Comparison of ENCODE assay signal across 8 cellular contexts in genomic region chr1:77889240-77889637, GRCh38.
DNase-seq lines count a peak whose midpoint lies in the region; ATAC-seq, FAIRE-seq and TF ChIP-seq lines count a peak whose summit lies in the region.

No MANE protein-coding gene starts in this region.

- H3K9me3 ChIP-seq in stomach smooth muscle (ENCODE audit: control insufficient read depth in 2 of 2, low read length in 2 of 2), result no peaks in the 10 kb centered on the region

- H3K36me3 ChIP-seq in brain microvascular endothelial cell (replicated peaks) (peaks cover 8% of the 10 kb centered on the region), stomach smooth muscle (ENCODE audit: control insufficient read depth in 2 of 2, insufficient read depth in 2 of 2, low read length in 2 of 2) (peaks cover 0 to 2% of the 10 kb centered on the region in 2 donors)

- FAIRE-seq in islet of Langerhans (lab: Jason Lieb, UNC), result peak; percentile 71

- H3K9ac ChIP-seq in stomach smooth muscle (ENCODE audit: low read length in 2 of 2), result peak overlapping the region; percentile 96 to 98

- H3K27ac ChIP-seq in brain microvascular endothelial cell (peak overlapping the region; percentile 90), stomach smooth muscle (ENCODE audit: low read length) (peak overlapping the region; percentile 99)

- H3K4me3 ChIP-seq in brain microvascular endothelial cell (ENCODE audit: low read depth, low read length) (peak overlapping the region; percentile 93), stomach smooth muscle (ENCODE audit: low read length in 2 of 2) (peak overlapping the region; percentile 91 to 95)

- in situ Hi-C loops in brain microvascular endothelial cell (cut with HindIII; ENCODE audit: low pct_ligation_motif_present, low sequenced_read_pairs), result no loop called here

- no peak for TF ChIP-seq CTCF in brain microvascular endothelial cell (IDR thresholded peaks at IDR 0.05; ENCODE audit: low read depth, low read length, missing control alignments)

- H3K4me1 ChIP-seq in stomach smooth muscle (ENCODE audit: control insufficient read depth, insufficient read depth, low read length), result peaks cover 9% of the 10 kb centered on the region

- ATAC-seq in GM19467 (IDR thresholded peaks at IDR 0.05; ENCODE audit: unreplicated experiment) (no peak), HG03521 (IDR thresholded peaks at IDR 0.05; ENCODE audit: unreplicated experiment) (no peak)

- DNase-seq in EH (ENCODE audit: low read depth) (peak; percentile 73), HS-5 (ENCODE audit: low read depth) (peak; percentile 60), brain microvascular endothelial cell (peak; percentile 17), NCI-H446 (lab: John Stamatoyannopoulos, UW) (no peak)

- H3K27me3 ChIP-seq in brain microvascular endothelial cell (replicated peaks) (no peaks in the 10 kb centered on the region), stomach smooth muscle (ENCODE audit: control insufficient read depth in 1 of 2, insufficient read depth in 2 of 2, low read length in 2 of 2) (no peaks in the 10 kb centered on the region)

Comparison
In these comparisons a context has a peak if more than half of its experiments do, and no peak if none do; other contexts are left out.
1. DNase-seq: peak in EH (single experiment), HS-5 (single experiment) and brain microvascular endothelial cell (single experiment); none in NCI-H446 (0 of 2).